2 cellular contexts compared by ENCODE assay signal in the genomic region with DNA sequence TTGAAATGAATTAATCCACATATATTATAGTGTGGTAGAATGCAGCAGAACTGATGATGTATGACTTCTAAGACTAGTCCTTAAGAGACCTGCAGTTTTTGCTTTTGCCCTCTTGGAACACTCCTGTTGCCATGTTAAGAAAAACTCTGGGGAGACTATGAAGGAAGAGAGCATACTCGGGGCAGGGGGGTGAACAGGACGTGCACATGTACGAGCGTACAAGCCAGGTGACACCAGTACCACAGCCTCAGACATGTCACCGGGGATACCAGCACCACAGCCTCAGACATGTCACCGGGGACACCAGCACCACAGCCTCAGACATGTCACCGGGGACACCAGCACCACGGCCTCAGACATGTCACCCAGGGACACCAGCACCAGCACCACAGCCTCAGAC.
TF ChIP-seq lines count a peak whose summit lies in the region.

No MANE protein-coding gene starts in this region.

TF ChIP-seq in IMR-90, 13 proteins besides CTCF, POLR2A, EP300 and RAD21:
- TF ChIP-seq MAZ (IDR thresholded peaks at IDR 0.05; ENCODE audit: borderline replicate concordance, low read depth, low read length) = no peak
- TF ChIP-seq MXI1 (IDR thresholded peaks at IDR 0.05; ENCODE audit: borderline replicate concordance, low read depth, low read length) = no peak
TF ChIP-seq in IMR-90: peak in this region for 0.

TF ChIP-seq in HepG2, 621 proteins besides CTCF, POLR2A, EP300 and RAD21:
- TF ChIP-seq ZKSCAN5 (CRISPR knock-in tag; IDR thresholded peaks at IDR 0.05) (no peak), ZNF766 (CRISPR knock-in tag; IDR thresholded peaks at IDR 0.05; ENCODE audit: borderline replicate concordance) (no peak), ZNF205 (CRISPR knock-in tag; IDR thresholded peaks at IDR 0.05) (no peak), SP4 (CRISPR knock-in tag; IDR thresholded peaks at IDR 0.05) (no peak), MED13 (CRISPR knock-in tag; IDR thresholded peaks at IDR 0.05) (no peak), NFKBIZ (CRISPR knock-in tag; IDR thresholded peaks at IDR 0.05) (no peak), ZNF615 (CRISPR knock-in tag; IDR thresholded peaks at IDR 0.05; ENCODE audit: borderline replicate concordance) (no peak), STAT5B (CRISPR knock-in tag; IDR thresholded peaks at IDR 0.05) (no peak), AFF4 (CRISPR knock-in tag; IDR thresholded peaks at IDR 0.05) (no peak), GTF2F1 (IDR thresholded peaks at IDR 0.05; ENCODE audit: low read length) (no peak)
- TF ChIP-seq, protein P1, sequence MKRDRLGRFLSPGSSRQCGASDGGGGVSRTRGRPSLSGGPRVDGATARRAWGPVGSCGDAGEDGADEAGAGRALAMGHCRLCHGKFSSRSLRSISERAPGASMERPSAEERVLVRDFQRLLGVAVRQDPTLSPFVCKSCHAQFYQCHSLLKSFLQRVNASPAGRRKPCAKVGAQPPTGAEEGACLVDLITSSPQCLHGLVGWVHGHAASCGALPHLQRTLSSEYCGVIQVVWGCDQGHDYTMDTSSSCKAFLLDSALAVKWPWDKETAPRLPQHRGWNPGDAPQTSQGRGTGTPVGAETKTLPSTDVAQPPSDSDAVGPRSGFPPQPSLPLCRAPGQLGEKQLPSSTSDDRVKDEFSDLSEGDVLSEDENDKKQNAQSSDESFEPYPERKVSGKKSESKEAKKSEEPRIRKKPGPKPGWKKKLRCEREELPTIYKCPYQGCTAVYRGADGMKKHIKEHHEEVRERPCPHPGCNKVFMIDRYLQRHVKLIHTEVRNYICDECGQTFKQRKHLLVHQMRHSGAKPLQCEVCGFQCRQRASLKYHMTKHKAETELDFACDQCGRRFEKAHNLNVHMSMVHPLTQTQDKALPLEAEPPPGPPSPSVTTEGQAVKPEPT (CRISPR knock-in tag; IDR thresholded peaks at IDR 0.05; ENCODE audit: low read depth) = no peak
